Comparison of ENCODE assay signal across 14 cellular contexts in the genomic region with DNA sequence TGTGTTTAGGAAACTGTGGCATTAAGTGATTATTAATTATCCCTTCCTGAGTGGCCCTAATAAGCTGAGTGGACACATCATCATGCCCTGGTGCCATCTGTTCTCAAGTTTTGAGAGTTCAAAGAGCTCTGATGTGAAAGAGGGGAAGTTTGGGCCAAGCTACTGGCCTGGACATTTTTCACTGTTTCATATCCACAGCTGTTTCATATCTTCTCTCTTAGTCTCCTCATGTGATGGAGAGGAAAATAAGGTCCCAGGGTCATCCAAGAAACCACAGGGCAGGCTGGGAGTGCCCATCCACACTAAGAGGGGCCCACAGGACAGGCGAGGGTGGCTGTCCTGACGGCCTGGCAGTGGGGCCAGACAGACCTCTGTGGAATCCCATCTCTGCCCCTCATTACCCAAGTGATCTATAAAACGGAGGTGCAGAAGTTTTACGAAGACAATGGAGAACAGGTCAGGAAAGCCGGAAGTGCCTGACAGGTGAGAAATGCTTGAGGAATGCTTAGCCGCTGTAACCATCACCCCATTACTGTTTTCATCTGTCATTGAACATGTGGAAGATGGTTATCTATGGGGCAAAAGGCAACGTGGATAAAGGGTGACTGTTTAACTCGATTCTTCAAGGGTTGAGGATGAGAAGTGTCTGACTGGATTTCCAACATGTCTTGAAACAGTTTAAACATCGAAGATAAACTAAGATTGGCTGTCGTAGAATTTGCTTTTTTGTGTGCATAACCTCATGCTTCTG. TPM values are rescaled to one million over a fixed set of nuclear protein-coding genes. Genes with fewer than 3 reads are reported as not detected.
DNase-seq lines count a peak whose midpoint lies in the region; ATAC-seq, FAIRE-seq and TF ChIP-seq lines count a peak whose summit lies in the region.
"Had no signal": no experiment of that assay in that cellular context is flagged by ENCODE, and none has a peak within 500 bp of the region (broad histone marks: within the 10 kb centered on the region; RNA-seq: fewer than 3 reads in every experiment).

No MANE protein-coding gene starts in this region.

- no peak for TF ChIP-seq POLR2A in GM12878 (IDR thresholded peaks at IDR 0.05; ENCODE audit: low read depth, low read length)

- no peak for TF ChIP-seq EP300 in GM12878 (IDR thresholded peaks at IDR 0.05; ENCODE audit: borderline replicate concordance in 1 of 2, control insufficient read depth in 1 of 2, low read depth in 2 of 2, low read length in 2 of 2)

- peak overlapping the region; percentile 87 to 98 (median 95) for H3K4me2 ChIP-seq in BLaER1 treated with 17β-estradiol and CSF1 and Interleukin-3, amounts not matched to agents 10 nM and 100 nM
- H3K4me2 ChIP-seq in GM12878 (ENCODE audit: control insufficient read depth, insufficient read depth): peak overlapping the region; percentile 98; the same call in 1 of the 2 replicates
- H3K4me2 ChIP-seq: neural progenitor cell had no signal

- peaks cover 52 to 88% (median 76%) of the 10 kb centered on the region in 10 experiments for H3K4me1 ChIP-seq in BLaER1 treated with 17β-estradiol and CSF1 and Interleukin-3, amounts not matched to agents 10 nM and 100 nM
- peaks cover 40% of the 10 kb centered on the region for H3K4me1 ChIP-seq in GM12878 (ENCODE audit: control insufficient read depth, insufficient read depth, low read length)

- POLR2A ChIA-PET in GM12878 (lab: Charles Lee): interaction anchor here (0.7 to 2.2 kb wide), 2 partner anchors 14 to 16 kb away, joined by 3 to 9 read pairs; no protein-coding TSS in a partner anchor
- POLR2A ChIA-PET in naive thymus-derived CD8-positive, alpha-beta T cell (lab: Charles Lee): interaction anchor here (1.3 to 4.2 kb wide), 2 partner anchors 12 kb away, joined by 3 to 48 read pairs; no protein-coding TSS in a partner anchor

- peak overlapping the region; percentile 81 to 95 (median 91); a peak in 21 of 22 replicates for H3K27ac ChIP-seq in BLaER1 treated with 17β-estradiol and CSF1 and Interleukin-3, amounts not matched to agents 10 nM and 100 nM
- peak overlapping the region; percentile 80 for H3K27ac ChIP-seq in GM12878 (ENCODE audit: control insufficient read depth, insufficient read depth)
- H3K27ac ChIP-seq: neural progenitor cell, SJSA1 had no signal

- TF ChIP-seq RAD21 in GM12878 (IDR thresholded peaks at IDR 0.05; ENCODE audit: insufficient read depth, low read depth, low read length): no peak

- no peaks in the 10 kb centered on the region for H3K9me3 Mint-ChIP-seq in HFFc6
- H3K9me3 Mint-ChIP-seq in naive thymus-derived CD8-positive, alpha-beta T cell: no peaks in the 10 kb centered on the region
- H3K9me3 Mint-ChIP-seq: neural progenitor cell had no signal

- intact Hi-C loops in GM12878 (cut with micrococcal nuclease; ENCODE audit: unreplicated experiment) (no loop called here), Right ventricle myocardium inferior (cut with DNase I) (no loop called here)

- peaks cover 20% of the 10 kb centered on the region for H3K36me3 Mint-ChIP-seq in HFFc6 (ENCODE audit: low read depth)
- peaks cover 0 to 13% (median 9%) of the 10 kb centered on the region in 3 donors for H3K36me3 Mint-ChIP-seq in naive thymus-derived CD8-positive, alpha-beta T cell

- RAD21 ChIA-PET in GM12878 (lab: Charles Lee; ENCODE audit: unreplicated experiment): interaction anchor here (4.6 kb wide), 1 partner anchor 15 kb away, joined by 49 read pairs; a partner anchor contains a TSS

- H3K4me3 Mint-ChIP-seq in HFFc6: peak overlapping the region; percentile 60
- H3K4me3 Mint-ChIP-seq in naive thymus-derived CD8-positive, alpha-beta T cell: peak overlapping the region in 4 of 10 donors; percentile 13 to 51 (median 24)
- H3K4me3 Mint-ChIP-seq: neural progenitor cell had no signal

- SMC1A ChIA-PET in GM12878 (lab: Charles Lee; ENCODE audit: uncharacterized antibody, unreplicated experiment): interaction anchor here (0.9 to 5.4 kb wide), 6 partner anchors 10 to 138 kb away, joined by 3 to 68 read pairs (median 8); a partner anchor contains a TSS

- CTCF ChIA-PET in GM12878 (lab: Yijun Ruan, JAX): interaction anchor here (1.9 to 8.2 kb wide), 4 partner anchors 12 to 160 kb away, joined by 4 to 87 read pairs (median 13); a partner anchor contains a TSS

- H2AFZ ChIP-seq in GM12878 (ENCODE audit: control insufficient read depth, low read depth, low read length): no peak overlapping the region
- H2AFZ ChIP-seq: neural progenitor cell had no signal

- peaks cover 2% of the 10 kb centered on the region; the same call in 1 of the 2 replicates for H3K27me3 Mint-ChIP-seq in HFFc6 (ENCODE audit: insufficient read depth)
- no peaks in the 10 kb centered on the region for H3K27me3 Mint-ChIP-seq in naive thymus-derived CD8-positive, alpha-beta T cell

- H4K20me1 ChIP-seq in BLaER1 treated with 17β-estradiol and CSF1 and Interleukin-3, amounts not matched to agents 10 nM and 100 nM: peaks cover 55 to 100% (median 96%) of the 10 kb centered on the region in 11 experiments; a peak in 19 of 22 replicates
- H4K20me1 ChIP-seq in GM12878 (ENCODE audit: control insufficient read depth, insufficient read depth): peaks cover 3% of the 10 kb centered on the region; the same call in 1 of the 2 replicates

- peak overlapping the region; percentile 87 for H3K27ac Mint-ChIP-seq in HFFc6
- peak overlapping the region; percentile 20 to 100 (median 92) for H3K27ac Mint-ChIP-seq in naive thymus-derived CD8-positive, alpha-beta T cell
- H3K27ac Mint-ChIP-seq: neural progenitor cell had no signal

- H3K9me3 ChIP-seq in BLaER1 treated with 17β-estradiol and CSF1 and Interleukin-3, amounts not matched to agents 10 nM and 100 nM (replicated peaks in 1 of 11): no peaks in the 10 kb centered on the region
- no peaks in the 10 kb centered on the region for H3K9me3 ChIP-seq in GM12878 (replicated peaks; ENCODE audit: control insufficient read depth, insufficient read depth, low read length)
- H3K9me3 ChIP-seq: SJSA1, tibial nerve had no signal

- peak overlapping the region in 1 of 10 experiments; percentile 4; a peak in 1 of 20 replicates for H3K4me3 ChIP-seq in BLaER1 treated with 17β-estradiol and CSF1 and Interleukin-3, amounts not matched to agents 10 nM and 100 nM
- no peak overlapping the region for H3K4me3 ChIP-seq in GM12878
- H3K4me3 ChIP-seq: neural progenitor cell, SJSA1, tibial nerve had no signal

- H3K4me1 Mint-ChIP-seq in HFFc6 (ENCODE audit: low read depth): peaks cover 68% of the 10 kb centered on the region
- peaks cover 33 to 71% (median 53%) of the 10 kb centered on the region in 4 donors for H3K4me1 Mint-ChIP-seq in naive thymus-derived CD8-positive, alpha-beta T cell

- no TSS peak for BruUV-seq in GM12878 (replicated peaks; lab: Mats Ljungman, UMichigan)

- FAIRE-seq in GM12878 (lab: Jason Lieb, UNC): no peak
- FAIRE-seq: D721Med had no signal

- peaks cover 79% of the 10 kb centered on the region for H3K79me2 ChIP-seq in GM12878 (ENCODE audit: control insufficient read depth, insufficient read depth, low read length)

- TF ChIP-seq CTCF in HFFc6 (IDR thresholded peaks at IDR 0.05) (no peak), GM12878 (IDR thresholded peaks at IDR 0.05 in 2 of 3, conservative IDR thresholded peaks at IDR 0.05 in 1 of 3; ENCODE audit: control insufficient read depth in 2 of 3, extremely low read depth in 1 of 3, insufficient read depth in 1 of 3, low read depth in 3 of 3, low read length in 3 of 3) (no peak)

- ATAC-seq in GM12878 (no peak), Right ventricle myocardium inferior (no peak), GM21825 (IDR thresholded peaks at IDR 0.05; ENCODE audit: unreplicated experiment) (no peak)
- no peak for ATAC-seq in naive thymus-derived CD8-positive, alpha-beta T cell

- H3K9ac ChIP-seq in BLaER1 treated with 17β-estradiol and CSF1 and Interleukin-3, amounts not matched to agents 10 nM and 100 nM: peak overlapping the region in 10 of 11 experiments; percentile 74 to 85 (median 80); a peak in 16 of 22 replicates
- H3K9ac ChIP-seq in GM12878 (ENCODE audit: control insufficient read depth, insufficient read depth, low read length): no peak overlapping the region
- H3K9ac ChIP-seq: neural progenitor cell had no signal

- no peaks in the 10 kb centered on the region for H3K27me3 ChIP-seq in BLaER1 treated with 17β-estradiol and CSF1 and Interleukin-3, amounts not matched to agents 10 nM and 100 nM
- H3K27me3 ChIP-seq in GM12878 (replicated peaks in 1 of 2; ENCODE audit: control insufficient read depth in 2 of 2, insufficient read depth in 2 of 2, low read length in 1 of 2): no peaks in the 10 kb centered on the region
- H3K27me3 ChIP-seq: neural progenitor cell, SJSA1, tibial nerve had no signal

- in situ Hi-C loops in GM12878 (cut with MboI): no loop called here

- whole genome bisulfite sequencing in GM12878 (ENCODE audit: insufficient coverage, insufficient replicate concordance, low lambda C conversion rate, missing lambda C conversion rate): 97% methylated on average over 10 of the region's 10 CpGs

- H3K36me3 ChIP-seq in BLaER1 treated with 17β-estradiol and CSF1 and Interleukin-3, amounts not matched to agents 10 nM and 100 nM: peaks cover 25 to 65% (median 60%) of the 10 kb centered on the region in 11 experiments
- H3K36me3 ChIP-seq in GM12878 (ENCODE audit: control insufficient read depth in 2 of 2, insufficient read depth in 2 of 2, low read length in 1 of 2): peaks cover 12 to 27% of the 10 kb centered on the region in 2 experiments
- H3K36me3 ChIP-seq: tibial nerve had no signal

- DNase-seq in HFFc6 (peak; percentile 85), GM12878 (ENCODE audit: low read depth, low spot score) (no peak), OCI-M2 (lab: John Stamatoyannopoulos, UW; ENCODE audit: unreplicated experiment) (no peak), Right ventricle myocardium inferior (ENCODE audit: missing footprints) (no peak), NCI-H1105 treated with DMSO at 0.1 percent for 48 hours (lab: John Stamatoyannopoulos, UW) (no peak)
- DNase-seq in naive thymus-derived CD8-positive, alpha-beta T cell: no peak
- DNase-seq: NCI-H2029; stimulated activated CD4-positive, alpha-beta T cell treated with anti-CD3 and anti-CD28 coated beads, Interleukin-4, amount 100 ng/mL, for 1 hour had no signal

RNA-seq across cellular contexts. Expression of a gene that starts 17.1 kb away (rescaled TPM):
- 10 to 100 TPM; 26.2 to 51.3 (median 28.4) TPM for total RNA-seq in HFFc6 (2021; fragmentation: NEBNext Ultra II Directional; extraction: Animal tissue kit (Norgen Biotek cat#: 25700))
- total RNA-seq in GM12878 (2013; cell fraction: nucleolus; rRNA removed): 63.6 and 80.5 TPM in 2 replicates
- total RNA-seq in GM12878 (2014; rRNA removed) (16.1 and 16.3 TPM in 2 replicates), GM12878 (2014; rRNA removed; fragmentation: Illumina TruSeq; extraction: Trizol) (17.9 and 18.1 TPM in 2 replicates), GM12878 (2021) (36.4 and 38.9 TPM in 2 replicates), Right ventricle myocardium inferior (5.4 TPM)
- polyA plus RNA-seq in GM12878 (2011; ENCODE audit: low read depth): 19.0 TPM
- polyA plus RNA-seq in GM12878 (2011; rRNA removed) (52.7 and 73.1 TPM in 2 replicates), GM12878 (2014; fragmentation: Illumina TruSeq; extraction: Trizol) (21.7 and 23.6 TPM in 2 replicates), GM12878 (2014; fragmentation: Nextera tagmentation; extraction: Ambion mirVana) (1 to 10 TPM; 5.0 to 6.4 TPM), GM12878 (2014; rRNA removed) (20.7 and 22.8 TPM in 2 replicates), GM12878 (2016; fragmentation: Nextera tagmentation; extraction: Ambion mirVana) (10 to 100 TPM; 19.6 to 21.3 TPM)
- 48.9 and 55.8 TPM in 2 replicates for polyA plus RNA-seq in GM12878 (2011; cell fraction: cytosol; rRNA removed)
- polyA plus RNA-seq in GM12878 (2011; cell fraction: nucleus; rRNA removed): 79.9 and 80.2 TPM in 2 replicates
- polyA plus RNA-seq in GM12878 (2012): 27.4 and 47.4 TPM in 2 replicates
- polyA minus RNA-seq in GM12878 (2011; rRNA and poly(A)+ RNA removed): 164 and 192 TPM in 2 replicates
- polyA minus RNA-seq in GM12878 (2011; cell fraction: cytosol; rRNA and poly(A)+ RNA removed): 50.4 and 50.6 TPM in 2 replicates
- 58.2 and 72.9 TPM in 2 replicates for polyA minus RNA-seq in GM12878 (2011; cell fraction: nucleus; rRNA and poly(A)+ RNA removed)
- 1 to 10 TPM; 7.2 to 7.3 TPM for total RNA-seq in naive thymus-derived CD8-positive, alpha-beta T cell
- polyA plus RNA-seq in naive thymus-derived CD8-positive, alpha-beta T cell: 1 to 10 TPM; 1.2 to 5.7 (median 1.7) TPM
